9 cellular contexts compared by ENCODE assay signal in the genomic region with DNA sequence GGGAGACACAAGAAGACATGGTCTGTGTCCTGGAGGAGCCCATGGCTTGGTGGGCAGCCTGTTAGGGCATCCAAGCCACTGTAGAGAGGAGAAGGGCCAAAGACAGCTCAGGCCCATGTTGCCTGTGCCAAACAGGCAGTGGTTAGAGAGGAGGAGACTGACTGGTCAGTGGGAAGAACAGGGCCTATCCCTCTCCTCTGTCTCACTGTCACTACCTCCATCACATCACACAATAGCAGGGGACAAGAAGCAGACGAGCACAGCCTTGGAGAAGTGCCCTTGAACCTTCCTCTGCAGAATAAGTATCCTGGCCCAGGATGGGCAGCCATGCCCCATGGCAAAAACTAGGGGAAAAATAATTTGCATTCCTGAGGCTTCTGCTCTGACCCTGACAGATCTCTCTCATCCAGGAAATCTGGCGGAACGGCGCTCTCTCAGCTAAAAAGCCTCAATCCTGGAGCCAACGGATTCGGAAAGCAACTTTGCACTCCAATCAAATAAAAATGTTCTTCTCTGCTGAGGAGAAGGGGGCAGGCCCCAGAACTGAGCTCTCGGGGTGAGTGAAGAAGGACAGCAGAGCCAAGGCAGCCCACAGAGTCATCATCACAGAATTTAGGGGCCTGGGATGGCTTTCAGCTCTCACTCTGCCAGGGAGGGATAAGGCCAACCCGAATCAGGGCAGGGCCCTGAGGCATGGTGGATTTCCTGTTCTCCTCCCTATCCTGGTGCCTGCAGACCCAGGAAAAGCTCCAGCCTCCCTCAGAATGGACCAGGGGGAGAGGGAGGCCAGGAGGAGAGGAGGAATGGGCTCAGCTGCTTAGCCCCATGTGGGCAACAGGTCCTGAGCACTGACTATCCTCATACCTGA. TPM values are rescaled to one million over a fixed set of nuclear protein-coding genes. Genes with fewer than 3 reads are reported as not detected.
DNase-seq lines count a peak whose midpoint lies in the region; ATAC-seq and TF ChIP-seq lines count a peak whose summit lies in the region.
"Had no signal": no experiment of that assay in that cellular context is flagged by ENCODE, and none has a peak within 500 bp of the region (broad histone marks: within the 10 kb centered on the region; RNA-seq: fewer than 3 reads in every experiment).

No MANE protein-coding gene starts in this region.

- no peak overlapping the region for H3K27ac Mint-ChIP-seq in Calu3 (ENCODE audit: unreplicated experiment)

- H3K9me3 ChIP-seq in heart left ventricle, result no peaks in the 10 kb centered on the region
- H3K9me3 ChIP-seq in psoas muscle, result no peaks in the 10 kb centered on the region
- H3K9me3 ChIP-seq in body of pancreas, result no peaks in the 10 kb centered on the region

- ATAC-seq in SK-N-SH treated with all-trans-retinoic acid at 6 μM for 48 hours (peak; percentile 51), heart left ventricle (peak in 3 of 4 donors; percentile 16 to 28 (median 18)), psoas muscle (peak in 1 of 4 donors; percentile 17), body of pancreas (no peak)

- peak overlapping the region; percentile 71 for H3K4me3 Mint-ChIP-seq in Calu3 (ENCODE audit: low read depth, unreplicated experiment)

- intact Hi-C loops in Calu3 (cut with micrococcal nuclease; ENCODE audit: unreplicated experiment) (no loop called here), heart left ventricle (cut with DNase I) (no loop called here), psoas muscle (cut with DNase I) (no loop called here), body of pancreas (cut with DNase I) (no loop called here)

- H3K4me3 ChIP-seq in heart left ventricle (peak overlapping the region in 11 of 12 donors; percentile 55 to 87 (median 72)), psoas muscle (peak overlapping the region; percentile 80), body of pancreas (no peak overlapping the region)

- CTCF ChIA-PET in Calu3 (lab: Charles Lee), result interaction anchor here (1.2 kb wide), 1 partner anchor 12 kb away, joined by 5 read pairs; no protein-coding TSS in a partner anchor

- no peaks in the 10 kb centered on the region for H3K27me3 Mint-ChIP-seq in Calu3 (ENCODE audit: unreplicated experiment)

- TF ChIP-seq CTCF in Calu3 (IDR thresholded peaks at IDR 0.05; ENCODE audit: unreplicated experiment) (no peak), heart left ventricle (IDR thresholded peaks at IDR 0.05) (no peak), psoas muscle (IDR thresholded peaks at IDR 0.05) (no peak), body of pancreas (IDR thresholded peaks at IDR 0.05) (no peak)

- peaks cover 0 to 10% (median 0%) of the 10 kb centered on the region in 9 donors for H3K27me3 ChIP-seq in heart left ventricle
- peaks cover 0 to 3% (median 0%) of the 10 kb centered on the region in 3 donors for H3K27me3 ChIP-seq in psoas muscle (ENCODE audit: insufficient read depth in 3 of 3, low read length in 2 of 3)
- H3K27me3 ChIP-seq in body of pancreas, result no peaks in the 10 kb centered on the region

- DNase-seq in Calu3 (no peak), heart left ventricle (no peak), psoas muscle (no peak), body of pancreas (no peak), iPS-NIHi7 (ENCODE audit: extremely low spot score) (no peak), NOMO-1 treated with DMSO at 0.1 percent for 48 hours (lab: John Stamatoyannopoulos, UW; ENCODE audit: unreplicated experiment) (no peak), NOMO-1 (lab: John Stamatoyannopoulos, UW; ENCODE audit: unreplicated experiment in 2 of 2) (no peak)
- DNase-seq: KG1 had no signal

- peaks cover 17% of the 10 kb centered on the region for H3K36me3 Mint-ChIP-seq in Calu3 (ENCODE audit: insufficient read depth, unreplicated experiment)

- peak overlapping the region in 11 of 12 donors; percentile 38 to 93 (median 65) for H3K27ac ChIP-seq in heart left ventricle
- peak overlapping the region; percentile 32 for H3K27ac ChIP-seq in psoas muscle
- H3K27ac ChIP-seq in body of pancreas, result peak overlapping the region in 1 of 4 donors; percentile 13

- WGBS in heart left ventricle, 4 donors, result 48 to 65% (median 62%) methylated on average over 8 of the region's 8 CpGs
- 57 to 71% (median 65%) methylated on average over 8 of the region's 8 CpGs for WGBS in psoas muscle, 3 donors
- 53 to 74% methylated on average over 3 to 8 of the region's 8 CpGs for WGBS in body of pancreas, 2 donors

- H3K4me1 ChIP-seq in heart left ventricle (peaks cover 0 to 32% (median 9%) of the 10 kb centered on the region in 12 donors), psoas muscle (peaks cover 15% of the 10 kb centered on the region), body of pancreas (peaks cover 15% of the 10 kb centered on the region)

- peaks cover 33% of the 10 kb centered on the region for H3K4me1 Mint-ChIP-seq in Calu3 (ENCODE audit: low read depth, unreplicated experiment)

- TF ChIP-seq POLR2A in heart left ventricle (IDR thresholded peaks at IDR 0.05) (no peak), body of pancreas (IDR thresholded peaks at IDR 0.05) (no peak)

- H3K36me3 ChIP-seq in heart left ventricle (no peaks in the 10 kb centered on the region), psoas muscle (ENCODE audit: insufficient read depth in 1 of 2, low read depth in 1 of 2) (no peaks in the 10 kb centered on the region), body of pancreas (replicated peaks in 1 of 2; ENCODE audit: insufficient read depth in 1 of 2, low read depth in 2 of 2) (no peaks in the 10 kb centered on the region)

- BruUV-seq in Calu3 (replicated peaks; lab: Mats Ljungman, UMichigan), result no TSS peak

- H3K9me3 Mint-ChIP-seq in Calu3 (ENCODE audit: low read depth, unreplicated experiment), result no peaks in the 10 kb centered on the region

TF ChIP-seq in SK-N-SH treated with all-trans-retinoic acid at 6 μM for 48 hours, 23 proteins besides CTCF, POLR2A, EP300 and RAD21:
- TF ChIP-seq TSHZ2 (CRISPR knock-in tag; IDR thresholded peaks at IDR 0.05), result no peak
- TF ChIP-seq ZNF70 (CRISPR knock-in tag; IDR thresholded peaks at IDR 0.05), result no peak
- no peak for TF ChIP-seq ZFP3 (CRISPR knock-in tag; IDR thresholded peaks at IDR 0.05)
- TF ChIP-seq OSR1 (CRISPR knock-in tag; IDR thresholded peaks at IDR 0.05), result no peak
- TF ChIP-seq ZFP30 (CRISPR knock-in tag; IDR thresholded peaks at IDR 0.05), result no peak
- no peak for TF ChIP-seq ESRRG (CRISPR knock-in tag; IDR thresholded peaks at IDR 0.05)

RNA-seq across cellular contexts. Expression of gene SHF, which starts 1.6 kb away (rescaled TPM):
- total RNA-seq in Calu3 (2022) (6.0 and 7.3 TPM in 2 replicates), heart left ventricle (1 to 10 TPM; 2.4 to 7.9 (median 3.9) TPM), psoas muscle (1 to 10 TPM; 1.4 to 4.0 (median 2.1) TPM), body of pancreas (1 to 10 TPM; 2.0 to 2.9 TPM)
- polyA plus RNA-seq in heart left ventricle (1 to 10 TPM; 1.9 to 4.6 TPM), psoas muscle (1 to 10 TPM in 2 of 3 donors, under 1 TPM in 1; 0.73 to 2.0 (median 1.7) TPM)

RNA-seq across cellular contexts. Expression of gene DUOX1, which starts 56.3 kb away (rescaled TPM):
- total RNA-seq in Calu3 (2022) (1.2 and 1.4 TPM in 2 replicates), heart left ventricle (1 to 10 TPM in 1 of 9 donors, under 1 TPM in 8; 0.19 to 1.6 (median 0.52) TPM), psoas muscle (under 1 TPM; 0.46 to 0.94 (median 0.59) TPM), body of pancreas (under 1 TPM; 0.26 to 0.66 TPM)
- polyA plus RNA-seq in heart left ventricle (under 1 TPM; 0.11 to 0.95 TPM), psoas muscle (under 1 TPM; 0.03 to 0.18 (median 0.17) TPM)

RNA-seq across cellular contexts. Expression of gene DUOXA1, which starts 56.5 kb away (rescaled TPM):
- total RNA-seq in Calu3 (2022) (not detected in 2 replicates), heart left ventricle (1 to 10 TPM in 1 of 9 donors, under 1 TPM in 5, not detected in 3; 0.21 to 1.3 (median 0.31) TPM), psoas muscle (under 1 TPM in 2 of 4 donors, not detected in 2; 0.44 to 0.56 TPM), body of pancreas (not detected)
- polyA plus RNA-seq in heart left ventricle (under 1 TPM; 0.11 to 0.53 TPM), psoas muscle (under 1 TPM in 2 of 3 donors, not detected in 1; 0.04 to 0.05 TPM)

Comparison
In these comparisons a context has a peak if more than half of its experiments do, and no peak if none do; other contexts are left out.
1. H3K4me3 ChIP-seq: peak in heart left ventricle (11 of 12) and psoas muscle (single experiment); none in body of pancreas (0 of 2).